In genomic region chr5:58410441-58410840, GRCh38 we compare ENCODE assay signal across 10 cellular contexts. TPM values are rescaled to one million over a fixed set of nuclear protein-coding genes. Genes with fewer than 3 reads are reported as not detected.
DNase-seq lines count a peak whose midpoint lies in the region; ATAC-seq and TF ChIP-seq lines count a peak whose summit lies in the region.
"Had no signal": no experiment of that assay in that cellular context is flagged by ENCODE, and none has a peak within 500 bp of the region (broad histone marks: within the 10 kb centered on the region; RNA-seq: fewer than 3 reads in every experiment).

No MANE protein-coding gene starts in this region.

- TF ChIP-seq POLR2A in right lobe of liver (IDR thresholded peaks at IDR 0.05) (no peak), esophagus muscularis mucosa (IDR thresholded peaks at IDR 0.05; ENCODE audit: low read depth) (no peak)

- 51% methylated on average over 2 of the region's 2 CpGs for WGBS in right lobe of liver (ENCODE audit: insufficient coverage, low coverage, low lambda C conversion rate, missing lambda C conversion rate)
- 49% methylated on average over 2 of the region's 2 CpGs for WGBS in esophagus muscularis mucosa

- H3K9me3 ChIP-seq in right lobe of liver (no peaks in the 10 kb centered on the region), BE2C (no peaks in the 10 kb centered on the region), esophagus muscularis mucosa (no peaks in the 10 kb centered on the region)

- H3K27me3 ChIP-seq in brain microvascular endothelial cell (replicated peaks) (no peaks in the 10 kb centered on the region), right lobe of liver (no peaks in the 10 kb centered on the region), BE2C (no peaks in the 10 kb centered on the region), esophagus muscularis mucosa (no peaks in the 10 kb centered on the region)

- DNase-seq in COLO668 (lab: John Stamatoyannopoulos, UW; ENCODE audit: unreplicated experiment) (peak; percentile 0), M059J (ENCODE audit: low read depth) (peak; percentile 83), brain microvascular endothelial cell (peak; percentile 74), right lobe of liver (no peak), substantia nigra (lab: John Stamatoyannopoulos, UW) (no peak), 8988T (no peak), BE2C (no peak), esophagus muscularis mucosa (ENCODE audit: extremely low spot score) (no peak)
- DNase-seq: activated CD8-positive, alpha-beta T cell treated with anti-CD3 and anti-CD28 coated beads, Interleukin-2, amount 10 ng/mL, durations not matched to agents 7 days and 5 days; naive B cell had no signal

- H3K4me3 ChIP-seq in brain microvascular endothelial cell (ENCODE audit: low read depth, low read length), result no peak overlapping the region
- no peak overlapping the region for H3K4me3 ChIP-seq in right lobe of liver
- no peak overlapping the region for H3K4me3 ChIP-seq in BE2C (ENCODE audit: low read depth, low read length)
- H3K4me3 ChIP-seq in esophagus muscularis mucosa, result no peak overlapping the region

- TF ChIP-seq EP300 in esophagus muscularis mucosa (IDR thresholded peaks at IDR 0.05), result no peak

- in situ Hi-C loops in brain microvascular endothelial cell (cut with HindIII; ENCODE audit: low pct_ligation_motif_present, low sequenced_read_pairs), result no loop called here

- H3K27ac ChIP-seq in brain microvascular endothelial cell (peak overlapping the region; percentile 25), right lobe of liver (no peak overlapping the region), substantia nigra (ENCODE audit: low read depth, low read length, poor library complexity, severe bottlenecking) (no peak overlapping the region), esophagus muscularis mucosa (replicated peaks in 1 of 4) (no peak overlapping the region)

- peak; percentile 31 to 77 (median 54) for ATAC-seq in right lobe of liver
- ATAC-seq: activated CD8-positive, alpha-beta T cell treated with anti-CD3 and anti-CD28 coated beads, Interleukin-2, amount 10 ng/mL, durations not matched to agents 7 days and 5 days had no signal

- H3K4me1 ChIP-seq in right lobe of liver (no peaks in the 10 kb centered on the region), BE2C (no peaks in the 10 kb centered on the region), esophagus muscularis mucosa (no peaks in the 10 kb centered on the region)

- intact Hi-C loops in right lobe of liver (cut with DNase I) (no loop called here), esophagus muscularis mucosa (cut with DNase I) (no loop called here)

- H3K36me3 ChIP-seq in brain microvascular endothelial cell (replicated peaks) (no peaks in the 10 kb centered on the region), right lobe of liver (no peaks in the 10 kb centered on the region), BE2C (no peaks in the 10 kb centered on the region), esophagus muscularis mucosa (no peaks in the 10 kb centered on the region)

- TF ChIP-seq CTCF in brain microvascular endothelial cell (IDR thresholded peaks at IDR 0.05; ENCODE audit: low read depth, low read length, missing control alignments), result no peak
- TF ChIP-seq CTCF in right lobe of liver (IDR thresholded peaks at IDR 0.05), result no peak
- no peak for TF ChIP-seq CTCF in BE2C (IDR thresholded peaks at IDR 0.05; ENCODE audit: low read depth, low read length)
- no peak for TF ChIP-seq CTCF in esophagus muscularis mucosa (IDR thresholded peaks at IDR 0.05)

RNA-seq across cellular contexts. Expression of gene PLK2, which starts 49.4 kb away (rescaled TPM):
- total RNA-seq in M059J (2014; rRNA removed; shearing (Covaris generic)), result 1,040 and 1,179 TPM in 2 replicates
- total RNA-seq in right lobe of liver (10 to 100 TPM in 5 of 6 experiments, 1 to 10 TPM in 1; 9.3 to 54.7 (median 22.8) TPM), esophagus muscularis mucosa (10 to 100 TPM; 25.7 to 56.5 (median 31.4) TPM)
- polyA plus RNA-seq in BE2C (2012; ENCODE audit: insufficient read depth, insufficient read length, low read depth), result 121 TPM

Comparison
In these comparisons a context has a peak if more than half of its experiments do, and no peak if none do; other contexts are left out.
1. DNase-seq: peak in COLO668 (single experiment), M059J (single experiment) and brain microvascular endothelial cell (single experiment); none in right lobe of liver (0 of 3), substantia nigra (0 of 49), 8988T (single experiment), BE2C (single experiment) and esophagus muscularis mucosa (single experiment).
2. RNA of gene PLK2, which starts 49.4 kb away (total RNA-seq): 1,040 to 1,179 TPM in M059J; 9.3 to 54.7 TPM in right lobe of liver and 25.7 to 56.5 TPM in esophagus muscularis mucosa; every median in the first group is over 10 times any median in the second.